ENCODE assay signal across 17 cellular contexts in the genomic region with DNA sequence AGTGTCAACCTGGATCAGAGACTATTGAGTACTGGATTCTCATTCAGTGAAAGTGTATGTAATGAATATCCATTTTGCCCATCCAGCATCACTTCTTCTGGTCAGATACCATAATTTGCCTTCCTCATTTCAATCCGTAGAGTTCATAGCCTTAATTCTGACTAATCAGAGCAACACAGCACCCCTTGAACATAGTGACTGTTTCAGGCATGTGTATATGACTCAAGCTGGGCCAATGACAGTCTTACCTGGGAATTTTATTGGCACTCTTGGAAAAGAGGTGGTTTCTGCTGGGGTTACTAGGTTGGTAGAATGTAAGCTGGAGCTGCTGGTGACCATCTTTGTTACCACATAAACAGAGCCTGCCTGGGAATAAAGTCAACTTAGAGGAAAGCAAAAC.
"Had no signal": no experiment of that assay in that cellular context is flagged by ENCODE, and none has a peak within 500 bp of the region (broad histone marks: within the 10 kb centered on the region; RNA-seq: fewer than 3 reads in every experiment).

No MANE protein-coding gene starts in this region.

- H3K9me3 Mint-ChIP-seq: activated naive CD8-positive, alpha-beta T cell treated with anti-CD3 and anti-CD28 coated beads, Interleukin-2, amount 50 U/mL, for 24 hours; activated T-cell treated with anti-CD3 and anti-CD28 coated beads, Interleukin-2, amount 50 U/mL, for 72 hours; stimulated activated memory B cell treated with anti-CD40 and anti-IgM and Interleukin-4, amounts not matched to agents 10 μg/mL and 1 μg/mL and 100 μg/mL, for 72 hours had no signal

- H3K27ac ChIP-seq: ascending aorta, hepatocyte, parathyroid adenoma, right atrium auricular region, spleen, transverse colon had no signal

- H3K9me3 ChIP-seq: ascending aorta, right atrium auricular region, spleen, transverse colon had no signal

- H3K27ac Mint-ChIP-seq: activated naive CD8-positive, alpha-beta T cell treated with anti-CD3 and anti-CD28 coated beads, Interleukin-2, amount 50 U/mL, for 24 hours; activated T-cell treated with anti-CD3 and anti-CD28 coated beads, Interleukin-2, amount 50 U/mL, for 72 hours; stimulated activated memory B cell treated with anti-CD40 and anti-IgM and Interleukin-4, amounts not matched to agents 10 μg/mL and 1 μg/mL and 100 μg/mL, for 72 hours had no signal

- H3K36me3 Mint-ChIP-seq: mesothelial cell of epicardium had no signal

- H3K4me2 ChIP-seq: hepatocyte had no signal

- DNase-seq: activated CD4-positive, alpha-beta T cell treated with anti-CD3 and anti-CD28 coated beads for 1 hour; activated CD4-positive, alpha-beta T cell treated with anti-CD3 and anti-CD28 coated beads, Interleukin-2, amount 50 U/mL, for 48 hours; activated naive CD4-positive, alpha-beta T cell; activated naive CD8-positive, alpha-beta T cell treated with anti-CD3 and anti-CD28 coated beads, Interleukin-2, amount 50 U/mL, for 24 hours; activated T-cell treated with anti-CD3 and anti-CD28 coated beads, Interleukin-2, amount 50 U/mL, for 72 hours; kidney; spleen; stimulated activated CD4-positive, alpha-beta T cell treated with anti-CD3 and anti-CD28 coated beads, Interleukin-1b, Interleukin-23, amount 100 ng/mL, for 48 hours; SW 1271; T-helper 9 cell; transverse colon had no signal

- H3K4me3 Mint-ChIP-seq: activated naive CD8-positive, alpha-beta T cell treated with anti-CD3 and anti-CD28 coated beads, Interleukin-2, amount 50 U/mL, for 24 hours; activated T-cell treated with anti-CD3 and anti-CD28 coated beads, Interleukin-2, amount 50 U/mL, for 72 hours; mesothelial cell of epicardium; stimulated activated memory B cell treated with anti-CD40 and anti-IgM and Interleukin-4, amounts not matched to agents 10 μg/mL and 1 μg/mL and 100 μg/mL, for 72 hours had no signal

- H3K4me1 ChIP-seq: ascending aorta, parathyroid adenoma, right atrium auricular region, spleen, transverse colon had no signal

- H3K36me3 ChIP-seq: ascending aorta, right atrium auricular region, spleen, transverse colon had no signal

- H3K4me1 Mint-ChIP-seq: stimulated activated memory B cell treated with anti-CD40 and anti-IgM and Interleukin-4, amounts not matched to agents 10 μg/mL and 1 μg/mL and 100 μg/mL, for 72 hours had no signal

- H3K9ac ChIP-seq: parathyroid adenoma had no signal

- H3K27me3 ChIP-seq: ascending aorta, hepatocyte, right atrium auricular region, transverse colon had no signal

- H3K4me3 ChIP-seq: ascending aorta, hepatocyte, right atrium auricular region, spleen, transverse colon had no signal
